ENCODE assay signal across 8 cellular contexts in genomic region chr6:42928748-42929087, GRCh38. TPM values are rescaled to one million over a fixed set of nuclear protein-coding genes. Genes with fewer than 3 reads are reported as not detected.
A peak's percentile ranks its signal among the peaks of the same experiment; 100 is the strongest.
DNase-seq lines count a peak whose midpoint lies in the region; TF ChIP-seq lines count a peak whose summit lies in the region.

No MANE protein-coding gene starts in this region.

- intact Hi-C loops in esophagus squamous epithelium (cut with DNase I), result no loop called here

- peaks cover 12% of the 10 kb centered on the region; the same call in 1 of the 2 replicates for H4K20me1 ChIP-seq in DOHH2 (ENCODE audit: control insufficient read depth, insufficient read depth, low read depth, low read length)

- no peaks in the 10 kb centered on the region for H3K9me2 ChIP-seq in DOHH2 (replicated peaks; ENCODE audit: control insufficient read depth, low read length)

- H3K27me3 ChIP-seq in DOHH2 (ENCODE audit: control insufficient read depth, low read length) (no peaks in the 10 kb centered on the region), SJSA1 (replicated peaks) (no peaks in the 10 kb centered on the region), esophagus squamous epithelium (peaks cover 0 to 18% (median 0%) of the 10 kb centered on the region in 4 donors)

- H3K4me1 ChIP-seq in DOHH2 (ENCODE audit: control insufficient read depth, low read length) (peaks cover 47% of the 10 kb centered on the region), SJSA1 (replicated peaks) (peaks cover 16% of the 10 kb centered on the region), esophagus squamous epithelium (peaks cover 8 to 54% (median 29%) of the 10 kb centered on the region in 3 donors)

- H3K9me3 Mint-ChIP-seq in osteocyte (ENCODE audit: unreplicated experiment), result no peaks in the 10 kb centered on the region

- H3K4me3 Mint-ChIP-seq in osteocyte (ENCODE audit: unreplicated experiment), result peak overlapping the region; percentile 98

- H3K4me3 ChIP-seq in DOHH2 (ENCODE audit: low read length) (peak overlapping the region; percentile 80), HFF-Myc (replicated peaks; ENCODE audit: low read depth, low read length) (peak overlapping the region; percentile 77), SJSA1 (peak overlapping the region; percentile 62), esophagus squamous epithelium (peak overlapping the region; percentile 59 to 91 (median 74))

- peaks cover 22% of the 10 kb centered on the region for H3F3A ChIP-seq in DOHH2 (ENCODE audit: control insufficient read depth, insufficient read depth)

- 0 to 1% methylated on average over 6 of the region's 6 CpGs for WGBS in esophagus squamous epithelium, 2 donors

- no peak for TF ChIP-seq POLR2A in esophagus squamous epithelium (IDR thresholded peaks at IDR 0.05)

- H3K27me3 Mint-ChIP-seq in osteocyte (ENCODE audit: unreplicated experiment), result no peaks in the 10 kb centered on the region

- H3K27ac Mint-ChIP-seq in osteocyte (ENCODE audit: unreplicated experiment), result peak overlapping the region; percentile 97

- peak overlapping the region; percentile 96 for H3K27ac ChIP-seq in DOHH2 (ENCODE audit: low read depth, low read length)
- peak overlapping the region; percentile 79 for H3K27ac ChIP-seq in SJSA1
- H3K27ac ChIP-seq in esophagus squamous epithelium, result peak overlapping the region; percentile 88 to 94 (median 92)

- H3K4me2 ChIP-seq in DOHH2 (ENCODE audit: low read length), result peak overlapping the region; percentile 73

- peaks cover 33% of the 10 kb centered on the region for H3K4me1 Mint-ChIP-seq in osteocyte (ENCODE audit: unreplicated experiment)

- peaks cover 34% of the 10 kb centered on the region for H3K36me3 ChIP-seq in DOHH2 (ENCODE audit: control insufficient read depth, low read length)
- peaks cover 23% of the 10 kb centered on the region for H3K36me3 ChIP-seq in SJSA1
- H3K36me3 ChIP-seq in esophagus squamous epithelium, result peaks cover 0 to 4% (median 0%) of the 10 kb centered on the region in 3 donors

- no peak for DNase-seq in HFF-Myc (ENCODE audit: extremely low read depth, low read depth)
- no peak for DNase-seq in SJSA1 (ENCODE audit: low read depth in 1 of 2, low spot score in 2 of 2)
- no peak for DNase-seq in esophagus squamous epithelium (lab: John Stamatoyannopoulos, UW)
- DNase-seq in osteocyte (ENCODE audit: extremely low spot score, unreplicated experiment), result no peak
- no peak for DNase-seq in hypothalamus (lab: John Stamatoyannopoulos, UW)
- no peak for DNase-seq in activated CD8-positive, alpha-beta memory T cell treated with anti-CD3 and anti-CD28 coated beads for 24 hours
- DNase-seq in cerebellar nuclear complex (lab: John Stamatoyannopoulos, UW), result no peak

- H3K9me3 ChIP-seq in DOHH2 (ENCODE audit: control insufficient read depth, insufficient read depth, low read length) (no peaks in the 10 kb centered on the region), SJSA1 (replicated peaks) (no peaks in the 10 kb centered on the region), esophagus squamous epithelium (no peaks in the 10 kb centered on the region)

- H3K36me3 Mint-ChIP-seq in osteocyte (ENCODE audit: unreplicated experiment), result peaks cover 2% of the 10 kb centered on the region

- no peak for TF ChIP-seq CTCF in DOHH2 (IDR thresholded peaks at IDR 0.05; ENCODE audit: low read depth, low read length, poor library complexity, severe bottlenecking)
- no peak for TF ChIP-seq CTCF in HFF-Myc (IDR thresholded peaks at IDR 0.05; ENCODE audit: low read depth, low read length, missing control alignments)
- TF ChIP-seq CTCF in esophagus squamous epithelium (IDR thresholded peaks at IDR 0.05), result no peak
- TF ChIP-seq CTCF in osteocyte (IDR thresholded peaks at IDR 0.05), result no peak

- H3K79me2 ChIP-seq in DOHH2 (ENCODE audit: control insufficient read depth, low read length), result peaks cover 37% of the 10 kb centered on the region

RNA-seq across cellular contexts. Expression of gene CNPY3, which starts 0.6 kb away (rescaled TPM):
- 34.3 and 55.2 TPM in 2 replicates for total RNA-seq in SJSA1 (2014; rRNA removed; shearing (Covaris generic))
- total RNA-seq in esophagus squamous epithelium (10 to 100 TPM; 10.3 to 24.6 (median 17.7) TPM), osteocyte (69.0 and 73.6 TPM in 2 replicates)

RNA-seq across cellular contexts. Expression of gene PTCRA, which starts 12.9 kb away (rescaled TPM):
- not detected in 2 replicates for total RNA-seq in SJSA1 (2014; rRNA removed; shearing (Covaris generic))
- total RNA-seq in esophagus squamous epithelium (not detected), osteocyte (not detected in 2 replicates)

RNA-seq across cellular contexts. Expression of gene GNMT, which starts 31.8 kb away (rescaled TPM):
- 0.58 TPM in 1 of 2 replicates, not detected in the other for total RNA-seq in SJSA1 (2014; rRNA removed; shearing (Covaris generic))
- total RNA-seq in esophagus squamous epithelium (under 1 TPM in 1 of 4 donors, not detected in 3; 0.76 TPM), osteocyte (0.44 and 0.97 TPM in 2 replicates)

RNA-seq across cellular contexts. Expression of gene RPL7L1, which starts 49.3 kb away (rescaled TPM):
- total RNA-seq in SJSA1 (2014; rRNA removed; shearing (Covaris generic)), result 90.0 and 114 TPM in 2 replicates
- total RNA-seq in esophagus squamous epithelium (100 to 1,000 TPM in 1 of 4 donors, 10 to 100 TPM in 3; 67.4 to 122 (median 92.2) TPM), osteocyte (77.4 and 80.5 TPM in 2 replicates)

RNA-seq across cellular contexts. Expression of gene PEX6, which starts 50.3 kb away (rescaled TPM):
- 25.1 and 30.0 TPM in 2 replicates for total RNA-seq in SJSA1 (2014; rRNA removed; shearing (Covaris generic))
- total RNA-seq in esophagus squamous epithelium (10 to 100 TPM; 11.3 to 21.2 (median 17.1) TPM), osteocyte (27.1 and 27.3 TPM in 2 replicates)
